Comparison of ENCODE assay signal across 24 cellular contexts in genomic region chr19:4503224-4504170, GRCh38. TPM values are rescaled to one million over a fixed set of nuclear protein-coding genes. Genes with fewer than 3 reads are reported as not detected.
DNase-seq lines count a peak whose midpoint lies in the region; ATAC-seq and TF ChIP-seq lines count a peak whose summit lies in the region.
"Had no signal": no experiment of that assay in that cellular context is flagged by ENCODE, and none has a peak within 500 bp of the region (broad histone marks: within the 10 kb centered on the region; RNA-seq: fewer than 3 reads in every experiment).

No MANE protein-coding gene starts in this region.

- H2AFZ ChIP-seq in osteoblast (ENCODE audit: low read length): no peak overlapping the region

- H3K79me2 ChIP-seq in osteoblast (ENCODE audit: insufficient read depth, low read length): no peaks in the 10 kb centered on the region

- ATAC-seq in left cardiac atrium (no peak), GM21576 (IDR thresholded peaks at IDR 0.05; ENCODE audit: unreplicated experiment) (no peak), GM18858 (IDR thresholded peaks at IDR 0.05; ENCODE audit: unreplicated experiment) (no peak)
- ATAC-seq: A549 had no signal

- no peak overlapping the region for H3K4me2 ChIP-seq in osteoblast (ENCODE audit: insufficient read depth, low read length)
- H3K4me2 ChIP-seq: A549, smooth muscle cell had no signal

- H3K27me3 ChIP-seq in left ventricle myocardium inferior (ENCODE audit: low read depth) (no peaks in the 10 kb centered on the region), osteoblast (ENCODE audit: insufficient read depth, low read length) (no peaks in the 10 kb centered on the region), tibial artery (no peaks in the 10 kb centered on the region)
- H3K27me3 ChIP-seq: Peyer's patch had no signal

- H3K4me1 ChIP-seq in left ventricle myocardium inferior (peaks cover 27% of the 10 kb centered on the region), osteoblast (ENCODE audit: insufficient read depth, low read length) (peaks cover 6% of the 10 kb centered on the region), tibial artery (no peaks in the 10 kb centered on the region)
- H3K4me1 ChIP-seq: A549, Caco-2, HAP-1, Peyer's patch, prostate gland had no signal

- DNase-seq in left ventricle myocardium inferior (no peak), left cardiac atrium (no peak), osteoblast (ENCODE audit: insufficient read length, low spot score, missing footprints) (peak; percentile 59), NCI-H2029 (lab: John Stamatoyannopoulos, UW) (no peak), tibial artery (no peak)
- DNase-seq: activated naive CD4-positive, alpha-beta T cell treated with anti-CD3 and anti-CD28 coated beads, Interleukin-2, amount 10 ng/mL, durations not matched to agents 7 days and 5 days; activated T-cell treated with anti-CD3 and anti-CD28 coated beads, Interleukin-2, amount 50 U/mL, for 24 hours; Caco-2; cortex of kidney; DND-41; NCI-H1105; NCI-H2081 treated with DMSO at 0.1 percent for 48 hours; NCI-H526; Peyer's patch; stimulated activated CD4-positive, alpha-beta T cell treated with anti-CD3 and anti-CD28 coated beads, Interleukin-2, amount 100 ng/mL, for 24 hours had no signal

- H3K36me3 ChIP-seq in left ventricle myocardium inferior (peaks cover 89% of the 10 kb centered on the region), osteoblast (ENCODE audit: insufficient read depth, low read length) (peaks cover 14% of the 10 kb centered on the region), tibial artery (peaks cover 26 to 76% (median 61%) of the 10 kb centered on the region in 3 donors)
- H3K36me3 ChIP-seq: prostate gland had no signal

- intact Hi-C loops in left ventricle myocardium inferior (cut with micrococcal nuclease): no loop called here
- intact Hi-C loops in left cardiac atrium (cut with DNase I): no loop called here
- intact Hi-C loops in tibial artery (cut with DNase I; ENCODE audit: low total_unique reads): no loop called here

- TF ChIP-seq CTCF in left ventricle myocardium inferior (IDR thresholded peaks at IDR 0.05; ENCODE audit: borderline replicate concordance) (no peak), osteoblast (IDR thresholded peaks at IDR 0.05; ENCODE audit: extremely low read depth, low read depth, low read length) (no peak), tibial artery (IDR thresholded peaks at IDR 0.05) (no peak)

- H3K27ac ChIP-seq in left ventricle myocardium inferior (replicated peaks) (peak overlapping the region; percentile 8), cingulate gyrus (ENCODE audit: low read depth, low read length) (peak overlapping the region; percentile 29), osteoblast (ENCODE audit: low read depth, low read length) (no peak overlapping the region), tibial artery (no peak overlapping the region)
- H3K27ac ChIP-seq: A549, Peyer's patch, prostate gland, SK-N-MC had no signal

- H3K4me3 ChIP-seq in left ventricle myocardium inferior: no peak overlapping the region
- no peak overlapping the region for H3K4me3 ChIP-seq in osteoblast (ENCODE audit: insufficient read depth, low read length)
- H3K4me3 ChIP-seq in tibial artery: no peak overlapping the region
- H3K4me3 ChIP-seq: A549, HAP-1, Peyer's patch, prostate gland, SK-N-MC, smooth muscle cell had no signal

- peaks cover 7% of the 10 kb centered on the region for H4K20me1 ChIP-seq in osteoblast (ENCODE audit: insufficient read depth, low read length)

- no peaks in the 10 kb centered on the region for H3K9me3 ChIP-seq in left ventricle myocardium inferior (replicated peaks)
- no peaks in the 10 kb centered on the region for H3K9me3 ChIP-seq in osteoblast (ENCODE audit: low read depth, low read length)
- no peaks in the 10 kb centered on the region for H3K9me3 ChIP-seq in tibial artery
- H3K9me3 ChIP-seq: A549, Caco-2, HAP-1, Peyer's patch, prostate gland had no signal

RNA-seq across cellular contexts. Expression of gene PLIN4, which starts 14.8 kb away (rescaled TPM):
- total RNA-seq in left ventricle myocardium inferior (162 TPM), left cardiac atrium (100 to 1,000 TPM; 331 to 357 TPM), osteoblast (under 0.01 TPM in 2 replicates)
- total RNA-seq: activated CD8-positive, alpha-beta memory T cell treated with anti-CD3 and anti-CD28 coated beads for 36 hours; smooth muscle cell had no signal

RNA-seq across cellular contexts. Expression of gene HDGFL2, which starts 31.4 kb away (rescaled TPM):
- 22.8 TPM for total RNA-seq in left ventricle myocardium inferior
- 10 to 100 TPM; 20.9 to 25.9 TPM for total RNA-seq in left cardiac atrium
- total RNA-seq in osteoblast: 44.2 and 48.5 TPM in 2 replicates

RNA-seq across cellular contexts. Expression of gene PLIN5, which starts 31.5 kb away (rescaled TPM):
- total RNA-seq in left ventricle myocardium inferior (73.5 TPM), left cardiac atrium (10 to 100 TPM; 32.7 to 47.8 TPM), osteoblast (0.36 TPM in 1 of 2 replicates, not detected in the other)
- total RNA-seq: activated CD8-positive, alpha-beta memory T cell treated with anti-CD3 and anti-CD28 coated beads for 36 hours; smooth muscle cell had no signal

RNA-seq across cellular contexts. Expression of gene LRG1, which starts 36.3 kb away (rescaled TPM):
- 0.41 TPM for total RNA-seq in left ventricle myocardium inferior
- 1 to 10 TPM in 1 of 2 donors, under 1 TPM in 1; 0.88 to 1.1 TPM for total RNA-seq in left cardiac atrium
- not detected in 2 replicates for total RNA-seq in osteoblast
- total RNA-seq: smooth muscle cell had no signal

RNA-seq across cellular contexts. Expression of gene UBXN6, which starts 45.9 kb away (rescaled TPM):
- total RNA-seq in left ventricle myocardium inferior: 113 TPM
- 100 to 1,000 TPM in 1 of 2 donors, 10 to 100 TPM in 1; 96.9 to 101 TPM for total RNA-seq in left cardiac atrium
- 120 and 136 TPM in 2 replicates for total RNA-seq in osteoblast

Comparison
In these comparisons a context has a peak if more than half of its experiments do, and no peak if none do; other contexts are left out.
1. H3K27ac ChIP-seq: peak in left ventricle myocardium inferior (single experiment) and cingulate gyrus (single experiment); none in osteoblast (single experiment) and tibial artery (0 of 2).
2. RNA of gene PLIN4, which starts 14.8 kb away (total RNA-seq): 331 to 357 TPM in left cardiac atrium and 162 TPM in left ventricle myocardium inferior (single experiment); under 0.01 TPM in osteoblast; every median in the first group is over 100 times any median in the second.
3. RNA of gene PLIN5, which starts 31.5 kb away (total RNA-seq): 73.5 TPM in left ventricle myocardium inferior (single experiment) and 32.7 to 47.8 TPM in left cardiac atrium; 0.36 TPM in osteoblast; every median in the first group is over 10 times any median in the second.